ENCODE assay signal across 8 cellular contexts in genomic region chr3:189132125-189132744, GRCh38. TPM values are rescaled to one million over a fixed set of nuclear protein-coding genes. Genes with fewer than 3 reads are reported as not detected.
DNase-seq lines count a peak whose midpoint lies in the region; ATAC-seq and TF ChIP-seq lines count a peak whose summit lies in the region.

No MANE protein-coding gene starts in this region.

- H3K9me1 ChIP-seq in IMR-90 (ENCODE audit: insufficient read depth, low read length): no peaks in the 10 kb centered on the region

- no peaks in the 10 kb centered on the region for H3K9me3 ChIP-seq in A673 (ENCODE audit: low read depth, low read length, poor library complexity, severe bottlenecking)
- H3K9me3 ChIP-seq in IMR-90 (ENCODE audit: control insufficient read depth, insufficient read depth, low read length): no peaks in the 10 kb centered on the region
- no peaks in the 10 kb centered on the region for H3K9me3 ChIP-seq in ovary
- H3K9me3 ChIP-seq in transverse colon: no peaks in the 10 kb centered on the region

- peaks cover 10% of the 10 kb centered on the region for H3K36me3 Mint-ChIP-seq in activated CD4-positive, alpha-beta T cell treated with anti-CD3 and anti-CD28 coated beads, Interleukin-2, amount 10 ng/mL, durations not matched to agents 24 days and 14 days (ENCODE audit: low read depth)

- DNase-seq in A673 (ENCODE audit: low spot score): peak; percentile 33
- DNase-seq in IMR-90: peak; percentile 82
- DNase-seq in activated CD4-positive, alpha-beta T cell treated with anti-CD3 and anti-CD28 coated beads, Interleukin-2, amount 10 ng/mL, durations not matched to agents 24 days and 14 days: peak; percentile 93
- peak; percentile 35 for DNase-seq in effector CD8-positive, alpha-beta T cell (lab: John Stamatoyannopoulos, UW)
- peak in 3 of 5 donors; percentile 18 to 48 (median 46) for DNase-seq in ovary
- peak; percentile 59 for DNase-seq in transverse colon
- DNase-seq in NCI-H748 treated with DMSO at 0.1 percent for 48 hours (lab: John Stamatoyannopoulos, UW): no peak

- H3K9me3 Mint-ChIP-seq in activated CD4-positive, alpha-beta T cell treated with anti-CD3 and anti-CD28 coated beads, Interleukin-2, amount 10 ng/mL, durations not matched to agents 24 days and 14 days: peaks cover 24% of the 10 kb centered on the region

- no peak overlapping the region for H3K4ac ChIP-seq in IMR-90 (ENCODE audit: low read depth, low read length)

- no peak overlapping the region for H3K14ac ChIP-seq in IMR-90 (replicated peaks; ENCODE audit: low read depth, low read length)

- no peak overlapping the region for H2AK5ac ChIP-seq in IMR-90 (ENCODE audit: low read depth, low read length)

- CTCF ChIA-PET in A673 (lab: Charles Lee): interaction anchor here (0.6 kb wide), 1 partner anchor 1394 kb away, joined by 3 read pairs; no protein-coding TSS in a partner anchor
- CTCF ChIA-PET in IMR-90 (lab: Yijun Ruan, JAX): no interaction called here

- H4K5ac ChIP-seq in IMR-90 (ENCODE audit: low read depth, low read length): no peak overlapping the region

- no peak overlapping the region for H2BK5ac ChIP-seq in IMR-90 (ENCODE audit: low read depth, low read length, poor library complexity, severe bottlenecking)

- TF ChIP-seq POLR2A in IMR-90 (IDR thresholded peaks at IDR 0.05; ENCODE audit: low read depth, low read length) (no peak), ovary (IDR thresholded peaks at IDR 0.05) (no peak), transverse colon (IDR thresholded peaks at IDR 0.05) (no peak)

- POLR2A ChIA-PET in A673 (lab: Charles Lee; ENCODE audit: low non-redundant PET) (no interaction called here), IMR-90 (lab: Charles Lee; ENCODE audit: unreplicated experiment) (no interaction called here)

- peak overlapping the region; percentile 91 for H3K27ac Mint-ChIP-seq in activated CD4-positive, alpha-beta T cell treated with anti-CD3 and anti-CD28 coated beads, Interleukin-2, amount 10 ng/mL, durations not matched to agents 24 days and 14 days

- peaks cover 25% of the 10 kb centered on the region for H3K4me1 Mint-ChIP-seq in activated CD4-positive, alpha-beta T cell treated with anti-CD3 and anti-CD28 coated beads, Interleukin-2, amount 10 ng/mL, durations not matched to agents 24 days and 14 days

- no peak overlapping the region for H2BK20ac ChIP-seq in IMR-90 (ENCODE audit: low read depth, low read length)

- H3K4me2 ChIP-seq in IMR-90 (ENCODE audit: low read depth, low read length): peak overlapping the region; percentile 80

- TF ChIP-seq RAD21 in IMR-90 (IDR thresholded peaks at IDR 0.05; ENCODE audit: low read length): no peak

- BruUV-seq in A673 (replicated peaks; lab: Mats Ljungman, UMichigan) (no TSS peak), IMR-90 (replicated peaks; lab: Mats Ljungman, UMichigan) (no TSS peak)

- H2AFZ ChIP-seq in IMR-90 (replicated peaks; ENCODE audit: low read length, poor library complexity): no peak overlapping the region

- dilution Hi-C loops in IMR-90 (cut with HindIII; ENCODE audit: low sequenced_read_pairs, unreplicated experiment): no loop called here

- TF ChIP-seq EP300 in ovary (IDR thresholded peaks at IDR 0.05) (no peak), transverse colon (IDR thresholded peaks at IDR 0.05; ENCODE audit: low read depth) (no peak)

- H4K20me1 ChIP-seq in IMR-90 (ENCODE audit: insufficient read depth, low read length): no peaks in the 10 kb centered on the region

- H4K91ac ChIP-seq in IMR-90 (ENCODE audit: insufficient read depth, low read depth, low read length): no peak overlapping the region

- H3K27me3 Mint-ChIP-seq in activated CD4-positive, alpha-beta T cell treated with anti-CD3 and anti-CD28 coated beads, Interleukin-2, amount 10 ng/mL, durations not matched to agents 24 days and 14 days: no peaks in the 10 kb centered on the region

- WGBS in IMR-90 (ENCODE audit: extremely low coverage in 2 of 2, insufficient read length in 1 of 2), 2 experiments: 43% methylated on average over 4 of the region's 11 CpGs; no CpG with 5 or more reads in 1 of the 2 experiments
- WGBS in ovary, 3 donors: 37 to 43% (median 40%) methylated on average over 11 of the region's 11 CpGs
- 36 to 43% methylated on average over 11 of the region's 11 CpGs for WGBS in transverse colon (ENCODE audit: low coverage in 1 of 2), 2 donors

- no peak overlapping the region for H3K9ac ChIP-seq in IMR-90 (ENCODE audit: low read depth, low read length)

- no peak overlapping the region for H3K56ac ChIP-seq in IMR-90 (ENCODE audit: extremely low read depth, insufficient read depth, low read length)

- H3K18ac ChIP-seq in IMR-90 (ENCODE audit: low read depth, low read length): 0 out of 2 replicates have a peak overlapping the region, but pooled peaks have one; percentile 28

- H3K23ac ChIP-seq in IMR-90 (ENCODE audit: low read depth, low read length): no peak overlapping the region

- H2AK9ac ChIP-seq in IMR-90 (replicated peaks; ENCODE audit: low read depth, low read length, poor library complexity): no peak overlapping the region

- H3K36me3 ChIP-seq in A673 (ENCODE audit: insufficient read depth, low read length, poor library complexity, severe bottlenecking): no peaks in the 10 kb centered on the region
- H3K36me3 ChIP-seq in IMR-90 (ENCODE audit: control insufficient read depth, insufficient read depth, low read length): no peaks in the 10 kb centered on the region
- H3K36me3 ChIP-seq in ovary: no peaks in the 10 kb centered on the region
- H3K36me3 ChIP-seq in transverse colon: no peaks in the 10 kb centered on the region

- TF ChIP-seq CTCF in A673 (conservative IDR thresholded peaks at IDR 0.05; ENCODE audit: low read depth, low read length): no peak
- no peak for TF ChIP-seq CTCF in IMR-90 (conservative IDR thresholded peaks at IDR 0.05; ENCODE audit: low read depth, low read length)
- no peak for TF ChIP-seq CTCF in ovary (IDR thresholded peaks at IDR 0.05)
- no peak for TF ChIP-seq CTCF in transverse colon (IDR thresholded peaks at IDR 0.05)

- H3K4me1 ChIP-seq in A673 (ENCODE audit: insufficient read depth, low read length, poor library complexity, severe bottlenecking) (no peaks in the 10 kb centered on the region), IMR-90 (ENCODE audit: control insufficient read depth, insufficient read depth, low read length) (peaks cover 1% of the 10 kb centered on the region; the same call in 1 of the 2 replicates), ovary (ENCODE audit: insufficient read depth) (no peaks in the 10 kb centered on the region), transverse colon (peaks cover 10 to 26% (median 14%) of the 10 kb centered on the region in 4 donors)

- H2BK15ac ChIP-seq in IMR-90 (ENCODE audit: low read depth, low read length): no peak overlapping the region

- H3K4me3 ChIP-seq in A673 (ENCODE audit: low read depth, low read length, poor library complexity, severe bottlenecking): no peak overlapping the region
- H3K4me3 ChIP-seq in IMR-90 (ENCODE audit: insufficient read depth, low read depth, low read length): no peak overlapping the region
- H3K4me3 ChIP-seq in ovary: no peak overlapping the region
- no peak overlapping the region for H3K4me3 ChIP-seq in transverse colon

- intact Hi-C loops in A673 (cut with micrococcal nuclease; ENCODE audit: unreplicated experiment): no loop called here
- intact Hi-C loops in IMR-90 (cut with micrococcal nuclease): no loop called here
- intact Hi-C loops in activated CD4-positive, alpha-beta T cell treated with anti-CD3 and anti-CD28 coated beads, Interleukin-2, amount 10 ng/mL, durations not matched to agents 24 days and 14 days (cut with micrococcal nuclease): loop anchor here (1.0 to 10.0 kb wide), 7 partner anchors 91 to 1765 kb away; partner anchors contain the start of genes LPP and RTP4
- intact Hi-C loops in ovary (cut with DNase I): loop anchor here in 1 of 4 donors (10.0 kb wide), 1 partner anchor 1217 kb away; no protein-coding TSS in a partner anchor
- intact Hi-C loops in transverse colon (cut with DNase I; ENCODE audit: low total_unique reads): no loop called here

- peak overlapping the region; percentile 70 for H3K4me3 Mint-ChIP-seq in activated CD4-positive, alpha-beta T cell treated with anti-CD3 and anti-CD28 coated beads, Interleukin-2, amount 10 ng/mL, durations not matched to agents 24 days and 14 days

- H3K79me1 ChIP-seq in IMR-90 (ENCODE audit: low read depth in 1 of 2, low read length in 2 of 2): no peaks in the 10 kb centered on the region

- in situ Hi-C loops in IMR-90 (cut with MboI; ENCODE audit: low sequenced_read_pairs) (loop anchor here (25.0 kb wide), 1 partner anchor 670 kb away; no protein-coding TSS in a partner anchor), transverse colon (cut with MboI; ENCODE audit: low pct_ligation_motif_present in 1 of 4, low pct_unique_long_range_greater_than_20kb in 1 of 4, low sequenced_read_pairs in 3 of 4) (loop anchor here in 1 of 4 donors (25.0 kb wide), 1 partner anchor 1395 kb away; the partner anchor contains the start of gene BCL6)

- no peak overlapping the region for H4K8ac ChIP-seq in IMR-90 (ENCODE audit: low read depth in 2 of 2, low read length in 2 of 2)

- no peak overlapping the region for H2BK120ac ChIP-seq in IMR-90 (ENCODE audit: low read depth, low read length)

- no peak overlapping the region for H3K27ac ChIP-seq in A673 (ENCODE audit: low read depth, low read length, poor library complexity, severe bottlenecking)
- no peak overlapping the region; the same call in 1 of the 2 replicates for H3K27ac ChIP-seq in IMR-90 (ENCODE audit: insufficient read depth, low read length)
- peak overlapping the region in 1 of 2 donors; percentile 19 for H3K27ac ChIP-seq in ovary
- H3K27ac ChIP-seq in transverse colon: peak overlapping the region; percentile 52 to 71 (median 56)

- H3K27me3 ChIP-seq in A673 (replicated peaks; ENCODE audit: insufficient read depth, low read depth, low read length, poor library complexity): no peaks in the 10 kb centered on the region
- peaks cover under 1% of the 10 kb centered on the region for H3K27me3 ChIP-seq in IMR-90 (ENCODE audit: control insufficient read depth, insufficient read depth, low read length)
- H3K27me3 ChIP-seq in ovary: no peaks in the 10 kb centered on the region
- no peaks in the 10 kb centered on the region for H3K27me3 ChIP-seq in transverse colon

- ATAC-seq in GM19455 (IDR thresholded peaks at IDR 0.05; ENCODE audit: unreplicated experiment) (peak; percentile 66), IMR-90 (ENCODE audit: low read depth) (peak; percentile 98)

TF ChIP-seq in IMR-90, 13 proteins besides CTCF, POLR2A, EP300 and RAD21 (continues in another document):
- TF ChIP-seq MAFK (IDR thresholded peaks at IDR 0.05; ENCODE audit: low read depth, low read length): no peak

RNA-seq across cellular contexts. Expression of gene TPRG1, which starts 39.5 kb away (rescaled TPM):
- total RNA-seq in A673 (2021) (1.0 and 1.6 TPM in 2 replicates), IMR-90 (2012; rRNA removed) (0.56 TPM in 1 of 2 replicates, not detected in the other), ovary (10 to 100 TPM in 3 of 7 donors, 1 to 10 TPM in 4; 3.2 to 20.2 (median 8.1) TPM), transverse colon (10 to 100 TPM in 1 of 4 donors, 1 to 10 TPM in 2, not detected in 1; 2.3 to 14.9 (median 4.1) TPM)
- polyA plus RNA-seq in IMR-90 (2012; rRNA removed) (0.14 and 0.17 TPM in 2 replicates), ovary (1 to 10 TPM; 1.9 to 7.5 TPM)
- polyA plus RNA-seq in IMR-90 (2012; cell fraction: cytosol; rRNA removed): 0.01 TPM in 1 of 2 replicates, not detected in the other
- polyA plus RNA-seq in IMR-90 (2012; cell fraction: nucleus; rRNA removed; ENCODE audit: low replicate concordance): 0.44 and 2.5 TPM in 2 replicates
- total RNA-seq in activated CD4-positive, alpha-beta T cell treated with anti-CD3 and anti-CD28 coated beads, Interleukin-2, amount 10 ng/mL, durations not matched to agents 24 days and 14 days: 25.9 and 29.7 TPM in 2 replicates

Comparison
In these comparisons a context has a peak if more than half of its experiments do, and no peak if none do; other contexts are left out.
1. H3K27ac ChIP-seq: peak in transverse colon (4 of 4); none in A673 (single experiment) and IMR-90 (single experiment).